2 cellular contexts compared by ENCODE assay signal in the genomic region with DNA sequence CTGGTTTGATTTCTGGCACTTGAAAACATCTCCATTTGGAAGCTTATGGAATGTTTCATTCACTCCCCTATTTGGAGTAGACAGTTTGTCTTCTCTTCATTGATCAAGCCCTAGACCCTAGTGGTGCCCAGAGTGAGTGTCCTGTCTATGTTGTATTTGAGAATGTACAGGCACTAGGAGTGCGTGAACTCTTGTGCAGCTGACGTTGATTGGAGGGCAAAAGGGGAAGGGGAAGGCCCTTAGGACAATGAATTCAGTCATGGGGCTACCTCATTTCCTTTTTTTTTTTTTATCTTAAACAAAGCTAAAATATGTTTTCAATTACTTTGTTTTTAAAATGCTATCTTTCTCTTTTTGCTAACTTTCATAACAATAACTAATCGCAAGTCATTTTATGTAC.
TF ChIP-seq lines count a peak whose summit lies in the region.

No MANE protein-coding gene starts in this region.

TF ChIP-seq in WTC11, 78 proteins besides CTCF, POLR2A, EP300 and RAD21 (continued from another document):
- TF ChIP-seq, protein P1, sequence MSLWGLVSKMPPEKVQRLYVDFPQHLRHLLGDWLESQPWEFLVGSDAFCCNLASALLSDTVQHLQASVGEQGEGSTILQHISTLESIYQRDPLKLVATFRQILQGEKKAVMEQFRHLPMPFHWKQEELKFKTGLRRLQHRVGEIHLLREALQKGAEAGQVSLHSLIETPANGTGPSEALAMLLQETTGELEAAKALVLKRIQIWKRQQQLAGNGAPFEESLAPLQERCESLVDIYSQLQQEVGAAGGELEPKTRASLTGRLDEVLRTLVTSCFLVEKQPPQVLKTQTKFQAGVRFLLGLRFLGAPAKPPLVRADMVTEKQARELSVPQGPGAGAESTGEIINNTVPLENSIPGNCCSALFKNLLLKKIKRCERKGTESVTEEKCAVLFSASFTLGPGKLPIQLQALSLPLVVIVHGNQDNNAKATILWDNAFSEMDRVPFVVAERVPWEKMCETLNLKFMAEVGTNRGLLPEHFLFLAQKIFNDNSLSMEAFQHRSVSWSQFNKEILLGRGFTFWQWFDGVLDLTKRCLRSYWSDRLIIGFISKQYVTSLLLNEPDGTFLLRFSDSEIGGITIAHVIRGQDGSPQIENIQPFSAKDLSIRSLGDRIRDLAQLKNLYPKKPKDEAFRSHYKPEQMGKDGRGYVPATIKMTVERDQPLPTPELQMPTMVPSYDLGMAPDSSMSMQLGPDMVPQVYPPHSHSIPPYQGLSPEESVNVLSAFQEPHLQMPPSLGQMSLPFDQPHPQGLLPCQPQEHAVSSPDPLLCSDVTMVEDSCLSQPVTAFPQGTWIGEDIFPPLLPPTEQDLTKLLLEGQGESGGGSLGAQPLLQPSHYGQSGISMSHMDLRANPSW (CRISPR knock-in tag; conservative IDR thresholded peaks at IDR 0.05; ENCODE audit: low read depth) = no peak
- TF ChIP-seq NFE2L1 (CRISPR knock-in tag; IDR thresholded peaks at IDR 0.05) (no peak), EMX1 (CRISPR knock-in tag; IDR thresholded peaks at IDR 0.05) (no peak)
- TF ChIP-seq, protein P2, sequence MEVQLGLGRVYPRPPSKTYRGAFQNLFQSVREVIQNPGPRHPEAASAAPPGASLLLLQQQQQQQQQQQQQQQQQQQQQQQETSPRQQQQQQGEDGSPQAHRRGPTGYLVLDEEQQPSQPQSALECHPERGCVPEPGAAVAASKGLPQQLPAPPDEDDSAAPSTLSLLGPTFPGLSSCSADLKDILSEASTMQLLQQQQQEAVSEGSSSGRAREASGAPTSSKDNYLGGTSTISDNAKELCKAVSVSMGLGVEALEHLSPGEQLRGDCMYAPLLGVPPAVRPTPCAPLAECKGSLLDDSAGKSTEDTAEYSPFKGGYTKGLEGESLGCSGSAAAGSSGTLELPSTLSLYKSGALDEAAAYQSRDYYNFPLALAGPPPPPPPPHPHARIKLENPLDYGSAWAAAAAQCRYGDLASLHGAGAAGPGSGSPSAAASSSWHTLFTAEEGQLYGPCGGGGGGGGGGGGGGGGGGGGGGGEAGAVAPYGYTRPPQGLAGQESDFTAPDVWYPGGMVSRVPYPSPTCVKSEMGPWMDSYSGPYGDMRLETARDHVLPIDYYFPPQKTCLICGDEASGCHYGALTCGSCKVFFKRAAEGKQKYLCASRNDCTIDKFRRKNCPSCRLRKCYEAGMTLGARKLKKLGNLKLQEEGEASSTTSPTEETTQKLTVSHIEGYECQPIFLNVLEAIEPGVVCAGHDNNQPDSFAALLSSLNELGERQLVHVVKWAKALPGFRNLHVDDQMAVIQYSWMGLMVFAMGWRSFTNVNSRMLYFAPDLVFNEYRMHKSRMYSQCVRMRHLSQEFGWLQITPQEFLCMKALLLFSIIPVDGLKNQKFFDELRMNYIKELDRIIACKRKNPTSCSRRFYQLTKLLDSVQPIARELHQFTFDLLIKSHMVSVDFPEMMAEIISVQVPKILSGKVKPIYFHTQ (CRISPR knock-in tag; IDR thresholded peaks at IDR 0.05) = no peak
TF ChIP-seq in WTC11: peak in this region for 0.

TF ChIP-seq in HepG2, 621 proteins besides CTCF, POLR2A, EP300 and RAD21 (continued from another document):
- TF ChIP-seq, protein P3, sequence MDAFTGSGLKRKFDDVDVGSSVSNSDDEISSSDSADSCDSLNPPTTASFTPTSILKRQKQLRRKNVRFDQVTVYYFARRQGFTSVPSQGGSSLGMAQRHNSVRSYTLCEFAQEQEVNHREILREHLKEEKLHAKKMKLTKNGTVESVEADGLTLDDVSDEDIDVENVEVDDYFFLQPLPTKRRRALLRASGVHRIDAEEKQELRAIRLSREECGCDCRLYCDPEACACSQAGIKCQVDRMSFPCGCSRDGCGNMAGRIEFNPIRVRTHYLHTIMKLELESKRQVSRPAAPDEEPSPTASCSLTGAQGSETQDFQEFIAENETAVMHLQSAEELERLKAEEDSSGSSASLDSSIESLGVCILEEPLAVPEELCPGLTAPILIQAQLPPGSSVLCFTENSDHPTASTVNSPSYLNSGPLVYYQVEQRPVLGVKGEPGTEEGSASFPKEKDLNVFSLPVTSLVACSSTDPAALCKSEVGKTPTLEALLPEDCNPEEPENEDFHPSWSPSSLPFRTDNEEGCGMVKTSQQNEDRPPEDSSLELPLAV (CRISPR knock-in tag; conservative IDR thresholded peaks at IDR 0.05; ENCODE audit: low read depth) = no peak
- TF ChIP-seq JUNB (CRISPR knock-in tag; IDR thresholded peaks at IDR 0.05; ENCODE audit: borderline replicate concordance) (no peak), RARG (CRISPR knock-in tag; IDR thresholded peaks at IDR 0.05; ENCODE audit: low read depth) (no peak), SIN3B (IDR thresholded peaks at IDR 0.05; ENCODE audit: low read length) (no peak), MTA3 (CRISPR knock-in tag; IDR thresholded peaks at IDR 0.05) (no peak), SOX13 (IDR thresholded peaks at IDR 0.05) (no peak), SOX13 (CRISPR knock-in tag; conservative IDR thresholded peaks at IDR 0.05 in 1 of 2, IDR thresholded peaks at IDR 0.05 in 1 of 2) (no peak), ZNF205 (CRISPR knock-in tag; IDR thresholded peaks at IDR 0.05) (no peak), REXO4 (CRISPR knock-in tag; IDR thresholded peaks at IDR 0.05; ENCODE audit: borderline replicate concordance) (no peak), GABPB1 (CRISPR knock-in tag; IDR thresholded peaks at IDR 0.05) (no peak), KDM1A (CRISPR knock-in tag; IDR thresholded peaks at IDR 0.05) (no peak), RELA (CRISPR knock-in tag; IDR thresholded peaks at IDR 0.05) (no peak), ESRRA (CRISPR knock-in tag; IDR thresholded peaks at IDR 0.05; ENCODE audit: low read depth) (no peak), ZNF496 (CRISPR knock-in tag; IDR thresholded peaks at IDR 0.05; ENCODE audit: insufficient replicate concordance) (no peak)
- TF ChIP-seq, protein P4, sequence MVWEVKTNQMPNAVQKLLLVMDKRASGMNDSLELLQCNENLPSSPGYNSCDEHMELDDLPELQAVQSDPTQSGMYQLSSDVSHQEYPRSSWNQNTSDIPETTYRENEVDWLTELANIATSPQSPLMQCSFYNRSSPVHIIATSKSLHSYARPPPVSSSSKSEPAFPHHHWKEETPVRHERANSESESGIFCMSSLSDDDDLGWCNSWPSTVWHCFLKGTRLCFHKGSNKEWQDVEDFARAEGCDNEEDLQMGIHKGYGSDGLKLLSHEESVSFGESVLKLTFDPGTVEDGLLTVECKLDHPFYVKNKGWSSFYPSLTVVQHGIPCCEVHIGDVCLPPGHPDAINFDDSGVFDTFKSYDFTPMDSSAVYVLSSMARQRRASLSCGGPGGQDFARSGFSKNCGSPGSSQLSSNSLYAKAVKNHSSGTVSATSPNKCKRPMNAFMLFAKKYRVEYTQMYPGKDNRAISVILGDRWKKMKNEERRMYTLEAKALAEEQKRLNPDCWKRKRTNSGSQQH (CRISPR knock-in tag; IDR thresholded peaks at IDR 0.05; ENCODE audit: low read depth) = no peak
- TF ChIP-seq, protein P5, sequence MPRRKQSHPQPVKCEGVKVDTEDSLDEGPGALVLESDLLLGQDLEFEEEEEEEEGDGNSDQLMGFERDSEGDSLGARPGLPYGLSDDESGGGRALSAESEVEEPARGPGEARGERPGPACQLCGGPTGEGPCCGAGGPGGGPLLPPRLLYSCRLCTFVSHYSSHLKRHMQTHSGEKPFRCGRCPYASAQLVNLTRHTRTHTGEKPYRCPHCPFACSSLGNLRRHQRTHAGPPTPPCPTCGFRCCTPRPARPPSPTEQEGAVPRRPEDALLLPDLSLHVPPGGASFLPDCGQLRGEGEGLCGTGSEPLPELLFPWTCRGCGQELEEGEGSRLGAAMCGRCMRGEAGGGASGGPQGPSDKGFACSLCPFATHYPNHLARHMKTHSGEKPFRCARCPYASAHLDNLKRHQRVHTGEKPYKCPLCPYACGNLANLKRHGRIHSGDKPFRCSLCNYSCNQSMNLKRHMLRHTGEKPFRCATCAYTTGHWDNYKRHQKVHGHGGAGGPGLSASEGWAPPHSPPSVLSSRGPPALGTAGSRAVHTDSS (CRISPR knock-in tag; conservative IDR thresholded peaks at IDR 0.05) = no peak
- TF ChIP-seq, protein P6, sequence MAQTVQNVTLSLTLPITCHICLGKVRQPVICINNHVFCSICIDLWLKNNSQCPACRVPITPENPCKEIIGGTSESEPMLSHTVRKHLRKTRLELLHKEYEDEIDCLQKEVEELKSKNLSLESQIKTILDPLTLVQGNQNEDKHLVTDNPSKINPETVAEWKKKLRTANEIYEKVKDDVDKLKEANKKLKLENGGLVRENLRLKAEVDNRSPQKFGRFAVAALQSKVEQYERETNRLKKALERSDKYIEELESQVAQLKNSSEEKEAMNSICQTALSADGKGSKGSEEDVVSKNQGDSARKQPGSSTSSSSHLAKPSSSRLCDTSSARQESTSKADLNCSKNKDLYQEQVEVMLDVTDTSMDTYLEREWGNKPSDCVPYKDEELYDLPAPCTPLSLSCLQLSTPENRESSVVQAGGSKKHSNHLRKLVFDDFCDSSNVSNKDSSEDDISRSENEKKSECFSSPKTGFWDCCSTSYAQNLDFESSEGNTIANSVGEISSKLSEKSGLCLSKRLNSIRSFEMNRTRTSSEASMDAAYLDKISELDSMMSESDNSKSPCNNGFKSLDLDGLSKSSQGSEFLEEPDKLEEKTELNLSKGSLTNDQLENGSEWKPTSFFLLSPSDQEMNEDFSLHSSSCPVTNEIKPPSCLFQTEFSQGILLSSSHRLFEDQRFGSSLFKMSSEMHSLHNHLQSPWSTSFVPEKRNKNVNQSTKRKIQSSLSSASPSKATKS (CRISPR knock-in tag; IDR thresholded peaks at IDR 0.05) = no peak
